8 cellular contexts compared by ENCODE assay signal in genomic region chr11:63574856-63575602, GRCh38. TPM values are rescaled to one million over a fixed set of nuclear protein-coding genes. Genes with fewer than 3 reads are reported as not detected.
DNase-seq lines count a peak whose midpoint lies in the region; ATAC-seq lines count a peak whose summit lies in the region.

No MANE protein-coding gene starts in this region.

- no peaks in the 10 kb centered on the region for H3K9me3 ChIP-seq in effector memory CD4-positive, alpha-beta T cell (ENCODE audit: control insufficient read depth, low read length)

- peak overlapping the region; percentile 87 for H3K27ac Mint-ChIP-seq in activated naive CD4-positive, alpha-beta T cell treated with anti-CD3 and anti-CD28 coated beads, Interleukin-2, amount 50 U/mL, for 24 hours
- peak overlapping the region; percentile 92 to 97 for H3K27ac Mint-ChIP-seq in natural killer cell treated with Interleukin-12 subunit alpha and Interleukin-12 subunit beta and Interleukin-15 and Interleukin-18, amount 100 ng/mL, for 72 hours

- H3K4me1 Mint-ChIP-seq in activated naive CD4-positive, alpha-beta T cell treated with anti-CD3 and anti-CD28 coated beads, Interleukin-2, amount 50 U/mL, for 24 hours, result peaks cover 38% of the 10 kb centered on the region
- peaks cover 63 to 70% of the 10 kb centered on the region in 2 donors for H3K4me1 Mint-ChIP-seq in natural killer cell treated with Interleukin-12 subunit alpha and Interleukin-12 subunit beta and Interleukin-15 and Interleukin-18, amount 100 ng/mL, for 72 hours (ENCODE audit: low read depth in 2 of 2)

- peaks cover 5% of the 10 kb centered on the region for H3K4me1 ChIP-seq in effector memory CD4-positive, alpha-beta T cell (ENCODE audit: control insufficient read depth, insufficient read depth, low read length, poor library complexity, severe bottlenecking)

- no peaks in the 10 kb centered on the region for H3K36me3 ChIP-seq in effector memory CD4-positive, alpha-beta T cell (ENCODE audit: control insufficient read depth, insufficient read depth, low read length)

- peak overlapping the region; percentile 3 for H3K27ac ChIP-seq in effector memory CD4-positive, alpha-beta T cell (ENCODE audit: insufficient read depth, low read length, poor library complexity, severe bottlenecking)

- no peaks in the 10 kb centered on the region for H3K27me3 Mint-ChIP-seq in activated naive CD4-positive, alpha-beta T cell treated with anti-CD3 and anti-CD28 coated beads, Interleukin-2, amount 50 U/mL, for 24 hours
- no peaks in the 10 kb centered on the region for H3K27me3 Mint-ChIP-seq in natural killer cell treated with Interleukin-12 subunit alpha and Interleukin-12 subunit beta and Interleukin-15 and Interleukin-18, amount 100 ng/mL, for 72 hours

- peak overlapping the region; percentile 35 for H3K4me3 ChIP-seq in effector memory CD4-positive, alpha-beta T cell (ENCODE audit: insufficient read depth, low read depth, low read length, poor library complexity, severe bottlenecking)

- H3K9me3 Mint-ChIP-seq in activated naive CD4-positive, alpha-beta T cell treated with anti-CD3 and anti-CD28 coated beads, Interleukin-2, amount 50 U/mL, for 24 hours, result no peaks in the 10 kb centered on the region
- H3K9me3 Mint-ChIP-seq in natural killer cell treated with Interleukin-12 subunit alpha and Interleukin-12 subunit beta and Interleukin-15 and Interleukin-18, amount 100 ng/mL, for 72 hours, result peaks cover 5% of the 10 kb centered on the region

- peaks cover 5% of the 10 kb centered on the region for H3K36me3 Mint-ChIP-seq in activated naive CD4-positive, alpha-beta T cell treated with anti-CD3 and anti-CD28 coated beads, Interleukin-2, amount 50 U/mL, for 24 hours
- peaks cover 17% of the 10 kb centered on the region for H3K36me3 Mint-ChIP-seq in natural killer cell treated with Interleukin-12 subunit alpha and Interleukin-12 subunit beta and Interleukin-15 and Interleukin-18, amount 100 ng/mL, for 72 hours

- H3K27me3 ChIP-seq in effector memory CD4-positive, alpha-beta T cell (replicated peaks; ENCODE audit: control insufficient read depth, insufficient read depth, low read length, poor library complexity, severe bottlenecking), result no peaks in the 10 kb centered on the region

- H3K4me3 Mint-ChIP-seq in activated naive CD4-positive, alpha-beta T cell treated with anti-CD3 and anti-CD28 coated beads, Interleukin-2, amount 50 U/mL, for 24 hours, result peak overlapping the region; percentile 83
- H3K4me3 Mint-ChIP-seq in natural killer cell treated with Interleukin-12 subunit alpha and Interleukin-12 subunit beta and Interleukin-15 and Interleukin-18, amount 100 ng/mL, for 72 hours, result peak overlapping the region; percentile 87

- DNase-seq in activated naive CD4-positive, alpha-beta T cell treated with anti-CD3 and anti-CD28 coated beads, Interleukin-2, amount 50 U/mL, for 16 hours, result no peak
- DNase-seq in effector memory CD4-positive, alpha-beta T cell, result no peak
- no peak for DNase-seq in natural killer cell treated with Interleukin-12 subunit alpha and Interleukin-12 subunit beta and Interleukin-15 and Interleukin-18, amount 100 ng/mL, for 72 hours (ENCODE audit: low spot score)
- no peak for DNase-seq in NCI-H2029 (lab: John Stamatoyannopoulos, UW)
- no peak for DNase-seq in NOMO-1 treated with DMSO at 0.1 percent for 48 hours (lab: John Stamatoyannopoulos, UW; ENCODE audit: unreplicated experiment)
- DNase-seq in UCSD-AML1 (lab: John Stamatoyannopoulos, UW; ENCODE audit: unreplicated experiment), result no peak

- ATAC-seq in natural killer cell treated with Interleukin-12 subunit alpha and Interleukin-12 subunit beta and Interleukin-15 and Interleukin-18, amount 100 ng/mL, for 72 hours, result peak in 1 of 2 donors; percentile 17
- ATAC-seq in GM18868 (IDR thresholded peaks at IDR 0.05; ENCODE audit: unreplicated experiment), result no peak

RNA-seq across cellular contexts. Expression of gene PLAAT2, which starts 11.8 kb away (rescaled TPM):
- total RNA-seq in natural killer cell treated with Interleukin-12 subunit alpha and Interleukin-12 subunit beta and Interleukin-15 and Interleukin-18, amount 100 ng/mL, for 72 hours, result 1 to 10 TPM in 1 of 2 donors, not detected in 1; 1.4 TPM

RNA-seq across cellular contexts. Expression of gene PLAAT4, which starts 38.4 kb away (rescaled TPM):
- total RNA-seq in natural killer cell treated with Interleukin-12 subunit alpha and Interleukin-12 subunit beta and Interleukin-15 and Interleukin-18, amount 100 ng/mL, for 72 hours, result 100 to 1,000 TPM in 1 of 2 donors, 10 to 100 TPM in 1; 42.5 to 193 TPM

RNA-seq across cellular contexts. Expression of gene PLAAT3, which starts 39.2 kb away (rescaled TPM):
- total RNA-seq in natural killer cell treated with Interleukin-12 subunit alpha and Interleukin-12 subunit beta and Interleukin-15 and Interleukin-18, amount 100 ng/mL, for 72 hours, result 10 to 100 TPM; 16.8 to 60.0 TPM
